Comparison of ENCODE assay signal across 8 cellular contexts in the genomic region with DNA sequence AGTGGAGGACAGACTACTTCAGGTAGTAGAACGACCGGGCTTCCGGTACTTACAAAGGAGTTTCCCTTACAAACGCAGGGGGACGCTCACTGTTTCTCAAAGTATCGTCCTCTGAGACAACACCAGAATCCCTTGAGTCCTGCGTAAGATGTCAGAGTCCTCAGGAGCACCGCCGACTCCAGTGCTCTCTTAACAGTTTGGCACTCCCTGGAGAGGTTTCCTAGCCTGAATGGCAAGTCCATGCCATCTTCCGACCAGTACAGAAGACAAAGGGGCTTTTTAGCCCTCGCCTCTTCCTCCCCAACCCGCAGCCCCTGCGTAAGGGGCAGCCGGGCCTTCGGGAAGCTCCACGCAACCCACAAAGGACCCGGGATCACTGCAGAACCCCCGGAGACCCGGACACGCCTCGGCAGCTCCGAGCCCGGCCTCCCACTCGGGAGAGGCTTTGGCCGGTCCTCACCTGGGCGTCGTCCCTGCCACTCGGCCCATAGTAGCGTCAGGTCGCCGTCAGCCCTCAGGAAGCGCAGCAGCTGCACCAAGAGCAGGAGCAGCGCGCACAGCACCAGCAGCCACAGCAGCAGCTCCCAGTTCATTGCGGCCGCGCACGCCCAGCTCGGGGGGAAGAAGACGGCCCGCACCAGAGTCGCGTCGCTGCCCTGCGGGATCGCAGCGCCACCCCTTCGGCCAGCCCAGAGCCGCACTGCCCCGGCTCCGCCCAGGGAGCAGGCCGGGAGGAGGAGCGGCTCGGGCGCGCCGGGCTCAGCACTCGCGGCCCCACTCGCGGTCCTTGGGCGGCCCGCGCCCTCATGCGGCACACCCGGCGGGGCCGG. TPM values are rescaled to one million over a fixed set of nuclear protein-coding genes. Genes with fewer than 3 reads are reported as not detected.
A peak's percentile ranks its signal among the peaks of the same experiment; 100 is the strongest.
DNase-seq lines count a peak whose midpoint lies in the region; ATAC-seq and FAIRE-seq lines count a peak whose summit lies in the region.

A gene with protein sequence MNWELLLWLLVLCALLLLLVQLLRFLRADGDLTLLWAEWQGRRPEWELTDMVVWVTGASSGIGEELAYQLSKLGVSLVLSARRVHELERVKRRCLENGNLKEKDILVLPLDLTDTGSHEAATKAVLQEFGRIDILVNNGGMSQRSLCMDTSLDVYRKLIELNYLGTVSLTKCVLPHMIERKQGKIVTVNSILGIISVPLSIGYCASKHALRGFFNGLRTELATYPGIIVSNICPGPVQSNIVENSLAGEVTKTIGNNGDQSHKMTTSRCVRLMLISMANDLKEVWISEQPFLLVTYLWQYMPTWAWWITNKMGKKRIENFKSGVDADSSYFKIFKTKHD (minus strand): TSS at position 682 of the 830 bp plus-strand sequence. CDS start 89 bp downstream, at position 593.

- peak; percentile 87 for ATAC-seq in HG03442 (IDR thresholded peaks at IDR 0.05; ENCODE audit: unreplicated experiment)

- H3K27ac ChIP-seq in mesodermal cell (ENCODE audit: low read depth, low read length, severe bottlenecking): peak within 1 kb of the TSS; percentile 73

- no peaks in the 10 kb centered on the region for H3K9me3 ChIP-seq in endocrine pancreas (ENCODE audit: control insufficient read depth, low read length)
- no peaks in the 10 kb centered on the region for H3K9me3 ChIP-seq in mesodermal cell (ENCODE audit: control insufficient read depth, low read length)

- H3K4me3 ChIP-seq in endocrine pancreas (ENCODE audit: control insufficient read depth, insufficient read depth, low read length): peak within 1 kb of the TSS; percentile 99
- peak within 1 kb of the TSS; percentile 76 for H3K4me3 ChIP-seq in mesodermal cell (ENCODE audit: extremely low read depth, insufficient read depth, low read length, poor library complexity, severe bottlenecking)

- POLR2A ChIA-PET in activated CD8-positive, alpha-beta memory T cell treated with anti-CD3 and anti-CD28 coated beads for 36 hours (lab: Charles Lee): interaction anchor here (0.7 to 2.6 kb wide), 7 partner anchors 11 to 83 kb away, joined by 3 to 23 read pairs (median 8); a partner anchor contains a TSS

- H3K4me1 ChIP-seq in endocrine pancreas (ENCODE audit: control insufficient read depth, insufficient read depth, low read length) (peaks cover 4% of the 10 kb centered on the region), mesodermal cell (ENCODE audit: control insufficient read depth, insufficient read depth, low read length, poor library complexity, severe bottlenecking) (no peaks in the 10 kb centered on the region)

- H3K36me3 ChIP-seq in endocrine pancreas (ENCODE audit: control insufficient read depth, insufficient read depth, low read length): no peaks in the 10 kb centered on the region
- H3K36me3 ChIP-seq in mesodermal cell (ENCODE audit: control insufficient read depth, insufficient read depth, low read length): peaks cover 2% of the 10 kb centered on the region

- no peaks in the 10 kb centered on the region for H3K27me3 ChIP-seq in endocrine pancreas (ENCODE audit: control insufficient read depth, insufficient read depth, low read length)

- WGBS in mesodermal cell (ENCODE audit: insufficient coverage in 2 of 2), 2 experiments: 0 to 1% methylated on average over 51 to 58 of the region's 68 CpGs

- H3K9ac ChIP-seq in endocrine pancreas (ENCODE audit: control insufficient read depth, insufficient read depth, low read length): peak within 1 kb of the TSS; percentile 96

- CTCF ChIA-PET in activated CD8-positive, alpha-beta memory T cell treated with anti-CD3 and anti-CD28 coated beads for 36 hours (lab: Charles Lee): interaction anchor here (0.6 to 2.5 kb wide), 7 partner anchors 17 to 202 kb away, joined by 3 to 11 read pairs (median 5); a partner anchor contains a TSS

- peak; percentile 90 for FAIRE-seq in GM19239 (lab: Jason Lieb, UNC)

- DNase-seq in CD1c-positive myeloid dendritic cell (ENCODE audit: extremely low spot score) (peak; percentile 85), GM19239 (ENCODE audit: insufficient read length, low spot score) (peak; percentile 59), NCI-H82 treated with DMSO at 0.1 percent for 48 hours (lab: John Stamatoyannopoulos, UW; ENCODE audit: unreplicated experiment) (peak; percentile 44)
- DNase-seq in stimulated activated CD8-positive, alpha-beta memory T cell treated with anti-CD3 and anti-CD28 coated beads, Interleukin-15, amount 100 ng/mL, for 24 hours (ENCODE audit: low read depth): peak; percentile 40

RNA-seq across cellular contexts. Expression of the gene that starts here (rescaled TPM):
- 10 to 100 TPM; 77.1 to 80.3 TPM for total RNA-seq in activated CD8-positive, alpha-beta memory T cell treated with anti-CD3 and anti-CD28 coated beads for 36 hours
- 34.7 TPM for polyA plus RNA-seq in mesodermal cell (2013, experiment 1 of 2)
- 37.1 TPM for polyA plus RNA-seq in mesodermal cell (2013, experiment 2 of 2)

Comparison
In these comparisons a context has a peak if more than half of its experiments do, and no peak if none do; other contexts are left out.
1. Peak in every context shown above with its lines: DNase-seq, ATAC-seq, H3K4me3 ChIP-seq and H3K27ac ChIP-seq.